8 cellular contexts compared by ENCODE assay signal in the genomic region with DNA sequence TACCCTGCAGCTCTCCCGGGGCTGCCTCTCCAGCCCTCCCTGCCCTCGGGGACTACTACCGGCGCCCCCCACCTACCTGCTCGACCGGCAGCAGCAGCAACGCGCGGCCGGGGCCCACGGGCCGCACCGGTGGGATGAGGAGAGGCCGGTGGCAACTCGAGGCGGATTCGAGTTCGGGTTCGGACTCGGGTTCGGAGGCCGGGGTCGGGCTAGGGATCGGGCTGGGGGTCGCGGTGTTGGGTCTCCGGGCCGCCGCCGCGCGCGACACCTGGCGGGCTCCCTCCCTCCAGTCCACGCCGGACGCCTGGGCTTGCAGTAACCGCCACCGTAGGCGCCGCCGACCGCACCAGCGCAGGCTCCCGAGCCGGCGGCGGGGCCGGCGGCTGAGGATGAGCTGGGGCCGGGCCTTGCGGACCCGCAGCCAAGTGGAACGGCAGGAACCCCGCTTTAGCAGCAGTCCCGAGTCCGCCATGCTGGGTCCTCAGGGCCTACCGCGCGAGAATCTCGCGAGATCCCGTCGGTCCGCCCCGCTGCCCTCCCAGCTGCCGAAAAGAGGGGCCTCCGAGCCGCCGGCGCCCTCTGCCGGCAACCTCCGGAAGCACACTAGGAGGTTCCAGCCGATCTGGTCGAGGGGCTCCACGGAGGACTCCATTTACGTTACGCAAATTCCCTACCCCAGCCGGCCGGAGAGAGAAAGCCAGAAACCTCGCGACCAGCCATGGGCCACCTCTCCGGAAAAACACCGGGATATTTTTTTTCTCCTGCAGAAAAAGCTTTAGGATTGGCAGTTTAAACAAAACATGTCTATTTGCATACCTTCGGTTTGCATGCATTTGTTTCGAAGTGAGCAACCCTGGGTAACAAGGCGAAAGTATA. TPM values are rescaled to one million over a fixed set of nuclear protein-coding genes. Genes with fewer than 3 reads are reported as not detected.
DNase-seq lines count a peak whose midpoint lies in the region; ATAC-seq and TF ChIP-seq lines count a peak whose summit lies in the region.

A gene (minus strand): TSS at position 483 of the 876 bp plus-strand sequence. CDS start 11 bp downstream, at position 472.

- ATAC-seq in GM21786 (IDR thresholded peaks at IDR 0.05; ENCODE audit: unreplicated experiment), result peak; percentile 86
- peak; percentile 98 for ATAC-seq in naive thymus-derived CD8-positive, alpha-beta T cell

- H3K4me1 Mint-ChIP-seq in activated T-helper 1 cell treated with anti-CD3 and anti-CD28 coated beads, Interleukin-12 subunit alpha, Interleukin-12 subunit beta, Interleukin-2, Interleukin-4 antibody, amounts not matched to agents 30 ng/mL and 10 ng/mL and 1 ng/mL, durations not matched to agents 14 hours and 24 hours and 36 hours (ENCODE audit: low read depth), result peaks cover 7% of the 10 kb centered on the region
- H3K4me1 Mint-ChIP-seq in naive thymus-derived CD8-positive, alpha-beta T cell, result peaks cover 0 to 28% (median 17%) of the 10 kb centered on the region in 4 donors

- H3K4me3 Mint-ChIP-seq in activated T-helper 1 cell treated with anti-CD3 and anti-CD28 coated beads, Interleukin-12 subunit alpha, Interleukin-12 subunit beta, Interleukin-2, Interleukin-4 antibody, amounts not matched to agents 30 ng/mL and 10 ng/mL and 1 ng/mL, durations not matched to agents 14 hours and 24 hours and 36 hours, result peak within 1 kb of the TSS; percentile 87
- peak within 1 kb of the TSS; percentile 71 to 87 (median 78) for H3K4me3 Mint-ChIP-seq in naive thymus-derived CD8-positive, alpha-beta T cell

- peak; percentile 73 to 86 for TF ChIP-seq CTCF in fibroblast of lung (conservative IDR thresholded peaks at IDR 0.05 in 1 of 2, IDR thresholded peaks at IDR 0.05 in 1 of 2; ENCODE audit: low read depth in 1 of 2, low read length in 2 of 2)

- peaks cover 4% of the 10 kb centered on the region for H3K4me1 ChIP-seq in fibroblast of lung (ENCODE audit: control insufficient read depth, extremely low read depth, insufficient read depth, low read length)

- peak within 1 kb of the TSS; percentile 81 for H3K27ac Mint-ChIP-seq in activated T-helper 1 cell treated with anti-CD3 and anti-CD28 coated beads, Interleukin-12 subunit alpha, Interleukin-12 subunit beta, Interleukin-2, Interleukin-4 antibody, amounts not matched to agents 30 ng/mL and 10 ng/mL and 1 ng/mL, durations not matched to agents 14 hours and 24 hours and 36 hours
- peak within 1 kb of the TSS; percentile 61 to 89 (median 82) for H3K27ac Mint-ChIP-seq in naive thymus-derived CD8-positive, alpha-beta T cell

- H3K79me2 ChIP-seq in fibroblast of lung (ENCODE audit: control insufficient read depth, insufficient read depth, low read length), result peaks cover 18% of the 10 kb centered on the region

- intact Hi-C loops in activated T-helper 1 cell treated with anti-CD3 and anti-CD28 coated beads, Interleukin-12 subunit alpha, Interleukin-12 subunit beta, Interleukin-2, Interleukin-4 antibody, amounts not matched to agents 30 ng/mL and 10 ng/mL and 1 ng/mL, durations not matched to agents 14 hours and 24 hours and 36 hours (cut with micrococcal nuclease), result loop anchor here (1.0 to 5.0 kb wide), 8 partner anchors 25 to 1228 kb away; a partner anchor contains a TSS

- no peaks in the 10 kb centered on the region for H3K27me3 ChIP-seq in fibroblast of lung (ENCODE audit: control insufficient read depth, insufficient read depth, low read length)

- H3K9me3 ChIP-seq in KOPT-K1 (ENCODE audit: insufficient read depth, low read length, poor library complexity, severe bottlenecking), result no peaks in the 10 kb centered on the region
- no peaks in the 10 kb centered on the region for H3K9me3 ChIP-seq in fibroblast of lung (ENCODE audit: control insufficient read depth, insufficient read depth, low read depth, low read length)

- peak within 1 kb of the TSS; percentile 72 to 94 (median 92) for H3K4me3 ChIP-seq in fibroblast of lung (replicated peaks in 1 of 4; ENCODE audit: control extremely low read depth in 1 of 4, insufficient read depth in 1 of 4, low read depth in 3 of 4, low read length in 4 of 4)

- peaks cover 9% of the 10 kb centered on the region for H3K36me3 Mint-ChIP-seq in activated T-helper 1 cell treated with anti-CD3 and anti-CD28 coated beads, Interleukin-12 subunit alpha, Interleukin-12 subunit beta, Interleukin-2, Interleukin-4 antibody, amounts not matched to agents 30 ng/mL and 10 ng/mL and 1 ng/mL, durations not matched to agents 14 hours and 24 hours and 36 hours (ENCODE audit: low read depth)
- H3K36me3 Mint-ChIP-seq in naive thymus-derived CD8-positive, alpha-beta T cell, result peaks cover 0 to 18% (median 3%) of the 10 kb centered on the region in 3 donors

- H4K20me1 ChIP-seq in fibroblast of lung (ENCODE audit: control insufficient read depth, extremely low read depth, insufficient read depth, low read length), result no peaks in the 10 kb centered on the region

- no peaks in the 10 kb centered on the region for H3K9me3 Mint-ChIP-seq in activated T-helper 1 cell treated with anti-CD3 and anti-CD28 coated beads, Interleukin-12 subunit alpha, Interleukin-12 subunit beta, Interleukin-2, Interleukin-4 antibody, amounts not matched to agents 30 ng/mL and 10 ng/mL and 1 ng/mL, durations not matched to agents 14 hours and 24 hours and 36 hours
- H3K9me3 Mint-ChIP-seq in naive thymus-derived CD8-positive, alpha-beta T cell, result no peaks in the 10 kb centered on the region

- peak within 1 kb of the TSS; percentile 74 for H2AFZ ChIP-seq in fibroblast of lung (ENCODE audit: low read length)

- POLR2A ChIA-PET in naive thymus-derived CD8-positive, alpha-beta T cell (lab: Charles Lee), result interaction anchor here (0.6 to 5.4 kb wide), 24 partner anchors 9 to 148 kb away, joined by 3 to 65 read pairs (median 5); a partner anchor contains a TSS

- H3K36me3 ChIP-seq in KOPT-K1 (ENCODE audit: insufficient read depth, low read length), result peaks cover 20% of the 10 kb centered on the region
- H3K36me3 ChIP-seq in fibroblast of lung (ENCODE audit: control insufficient read depth, insufficient read depth, low read length), result no peaks in the 10 kb centered on the region

- peak within 1 kb of the TSS; percentile 89 for H3K4me2 ChIP-seq in fibroblast of lung (ENCODE audit: extremely low read depth, insufficient read depth, low read length)

- DNase-seq in Daoy (ENCODE audit: low read depth) (peak; percentile 95), RKO (ENCODE audit: low spot score) (peak; percentile 89), fibroblast of lung (ENCODE audit: low read depth in 2 of 2) (peak; percentile 82 to 91)
- peak; percentile 93 for DNase-seq in activated T-helper 1 cell treated with anti-CD3 and anti-CD28 coated beads, Interleukin-12 subunit alpha, Interleukin-12 subunit beta, Interleukin-2, Interleukin-4 antibody, amounts not matched to agents 30 ng/mL and 10 ng/mL and 1 ng/mL, durations not matched to agents 14 hours and 24 hours and 36 hours (ENCODE audit: low spot score)
- DNase-seq in naive thymus-derived CD8-positive, alpha-beta T cell, result peak; percentile 91 to 96 (median 95)
- DNase-seq in stimulated activated naive CD4-positive, alpha-beta T cell (lab: John Stamatoyannopoulos, UW), result peak; percentile 88 to 94 (median 93)

- H3K27ac ChIP-seq in KOPT-K1 (ENCODE audit: low read depth, low read length, poor library complexity, severe bottlenecking) (peak within 1 kb of the TSS; percentile 72), fibroblast of lung (ENCODE audit: insufficient read depth, low read length) (peak within 1 kb of the TSS; percentile 38)

- peak within 1 kb of the TSS; percentile 97 for H3K9ac ChIP-seq in fibroblast of lung (ENCODE audit: insufficient read depth, low read length)

- no peaks in the 10 kb centered on the region for H3K27me3 Mint-ChIP-seq in activated T-helper 1 cell treated with anti-CD3 and anti-CD28 coated beads, Interleukin-12 subunit alpha, Interleukin-12 subunit beta, Interleukin-2, Interleukin-4 antibody, amounts not matched to agents 30 ng/mL and 10 ng/mL and 1 ng/mL, durations not matched to agents 14 hours and 24 hours and 36 hours (ENCODE audit: insufficient read depth)
- no peaks in the 10 kb centered on the region for H3K27me3 Mint-ChIP-seq in naive thymus-derived CD8-positive, alpha-beta T cell

RNA-seq across cellular contexts. Expression of the gene that starts here (rescaled TPM):
- total RNA-seq in Daoy (2014; rRNA removed; shearing (Covaris generic)), result 29.9 and 42.1 TPM in 2 replicates
- 50.4 and 58.9 TPM in 2 replicates for total RNA-seq in activated T-helper 1 cell treated with anti-CD3 and anti-CD28 coated beads, Interleukin-12 subunit alpha, Interleukin-12 subunit beta, Interleukin-2, Interleukin-4 antibody, amounts not matched to agents 30 ng/mL and 10 ng/mL and 1 ng/mL, durations not matched to agents 14 hours and 24 hours and 36 hours
- 17.5 and 18.7 TPM in 2 replicates for total RNA-seq in fibroblast of lung
- 19.0 and 24.2 TPM in 2 replicates for polyA plus RNA-seq in fibroblast of lung
- polyA plus RNA-seq in fibroblast of lung (2012), result 6.7 and 7.7 TPM in 2 replicates
- 18.0 and 19.0 TPM in 2 replicates for polyA minus RNA-seq in fibroblast of lung (ENCODE audit: low replicate concordance)
- total RNA-seq in naive thymus-derived CD8-positive, alpha-beta T cell, result 10 to 100 TPM; 81.3 to 93.0 TPM
- 10 to 100 TPM; 10.4 to 19.4 (median 18.5) TPM for polyA plus RNA-seq in naive thymus-derived CD8-positive, alpha-beta T cell

Comparison
In these comparisons a context has a peak if more than half of its experiments do, and no peak if none do; other contexts are left out.
1. Peak in every context shown above with its lines: DNase-seq, ATAC-seq, H3K4me3 ChIP-seq and H3K27ac ChIP-seq.